ENCODE assay signal across 8 cellular contexts in genomic region chr11:3422380-3423137, GRCh38. TPM values are rescaled to one million over a fixed set of nuclear protein-coding genes. Genes with fewer than 3 reads are reported as not detected.
DNase-seq lines count a peak whose midpoint lies in the region; ATAC-seq and TF ChIP-seq lines count a peak whose summit lies in the region.
"Not testable (repeated sequence)": the region's sequence is repeated elsewhere in the genome, so short reads cannot be mapped to it uniquely, and the experiment has no call there.

No MANE protein-coding gene starts in this region.

- H3K4me1 ChIP-seq in right lobe of liver = not testable (repeated sequence)

- peak overlapping the region; percentile 91 for H3K27ac Mint-ChIP-seq in activated CD4-positive, alpha-beta memory T cell treated with anti-CD3 and anti-CD28 coated beads for 36 hours

- H3K36me3 ChIP-seq in right lobe of liver = not testable (repeated sequence)

- not testable (repeated sequence) for H3K27me3 ChIP-seq in dorsolateral prefrontal cortex, right lobe of liver

- CTCF ChIA-PET in activated CD4-positive, alpha-beta memory T cell treated with anti-CD3 and anti-CD28 coated beads for 36 hours (lab: Charles Lee) = not testable (repeated sequence)

- intact Hi-C loops in activated CD4-positive, alpha-beta memory T cell treated with anti-CD3 and anti-CD28 coated beads for 36 hours (cut with micrococcal nuclease) = loop anchor here (1.0 to 2.0 kb wide), 2 partner anchors 43 to 432 kb away; partner anchors contain the start of gene ZNF195
- intact Hi-C loops in dorsolateral prefrontal cortex (cut with DNase I) = loop anchor here in 1 of 2 donors (5.0 kb wide), 1 partner anchor 45 kb away; the partner anchor contains the start of gene ZNF195
- intact Hi-C loops in right lobe of liver (cut with DNase I) = not testable (repeated sequence)

- H3K9me3 ChIP-seq in right lobe of liver = not testable (repeated sequence)

- not testable (repeated sequence) for TF ChIP-seq CTCF in dorsolateral prefrontal cortex (IDR thresholded peaks at IDR 0.05 in 54 of 56, conservative IDR thresholded peaks at IDR 0.05 in 2 of 56; ENCODE audit: low read depth in 1 of 56, partially characterized antibody in 56 of 56); right lobe of liver (IDR thresholded peaks at IDR 0.05)

- TF ChIP-seq POLR2A in right lobe of liver (IDR thresholded peaks at IDR 0.05) = not testable (repeated sequence)

- peak overlapping the region; percentile 86 for H3K4me3 Mint-ChIP-seq in activated CD4-positive, alpha-beta memory T cell treated with anti-CD3 and anti-CD28 coated beads for 36 hours

- H3K9me3 Mint-ChIP-seq in activated CD4-positive, alpha-beta memory T cell treated with anti-CD3 and anti-CD28 coated beads for 36 hours = not testable (repeated sequence)

- H3K27ac ChIP-seq in dorsolateral prefrontal cortex (peak overlapping the region in 29 of 59 donors; percentile 12 to 86 (median 58)), right lobe of liver (peak overlapping the region in 1 of 3 donors; percentile 38)

- H3K4me3 ChIP-seq in dorsolateral prefrontal cortex (peak overlapping the region; percentile 37 to 89 (median 67)), right lobe of liver (peak overlapping the region; percentile 57 to 70 (median 59))

- peaks cover 11% of the 10 kb centered on the region for H3K4me1 Mint-ChIP-seq in activated CD4-positive, alpha-beta memory T cell treated with anti-CD3 and anti-CD28 coated beads for 36 hours (ENCODE audit: low read depth)

- POLR2A ChIA-PET in activated CD4-positive, alpha-beta memory T cell treated with anti-CD3 and anti-CD28 coated beads for 36 hours (lab: Charles Lee) = not testable (repeated sequence)

- whole genome bisulfite sequencing in right lobe of liver (ENCODE audit: insufficient coverage, low coverage, low lambda C conversion rate, missing lambda C conversion rate) = under 1% methylated on average over 32 of the region's 66 CpGs

- H3K27me3 Mint-ChIP-seq in activated CD4-positive, alpha-beta memory T cell treated with anti-CD3 and anti-CD28 coated beads for 36 hours = not testable (repeated sequence)

- ATAC-seq in GM19455 (IDR thresholded peaks at IDR 0.05; ENCODE audit: unreplicated experiment) (peak; percentile 97), right lobe of liver (peak; percentile 100)

- DNase-seq in C1 segment of cervical spinal cord (lab: John Stamatoyannopoulos, UW) = peak; percentile 63 to 96 (median 92)
- peak; percentile 92 for DNase-seq in HK-2 (ENCODE audit: unreplicated experiment)
- DNase-seq in NCI-H82 (lab: John Stamatoyannopoulos, UW) = peak; percentile 98
- DNase-seq in activated CD4-positive, alpha-beta memory T cell treated with anti-CD3 and anti-CD28 coated beads for 36 hours = peak; percentile 99
- peak; percentile 93 to 99 (median 97) for DNase-seq in dorsolateral prefrontal cortex
- peak; percentile 99 to 100 (median 100) for DNase-seq in right lobe of liver
- DNase-seq in stimulated activated CD4-positive, alpha-beta T cell treated with anti-CD3 and anti-CD28 coated beads, Interleukin-4, amount 100 ng/mL, for 24 hours = peak; percentile 98

- not testable (repeated sequence) for H3K36me3 Mint-ChIP-seq in activated CD4-positive, alpha-beta memory T cell treated with anti-CD3 and anti-CD28 coated beads for 36 hours

RNA-seq across cellular contexts. Expression of gene ZNF195, which starts 43.6 kb away (rescaled TPM):
- total RNA-seq in activated CD4-positive, alpha-beta memory T cell treated with anti-CD3 and anti-CD28 coated beads for 36 hours = 10 to 100 TPM; 33.8 to 34.3 TPM
- 10 to 100 TPM; 19.3 to 46.8 (median 31.6) TPM for total RNA-seq in dorsolateral prefrontal cortex
- total RNA-seq in right lobe of liver = 10 to 100 TPM in 1 of 6 experiments, 1 to 10 TPM in 5; 6.9 to 10.1 (median 7.5) TPM
